Comparison of ENCODE assay signal across 8 cellular contexts in genomic region chr1:22451702-22452400, GRCh38. TPM values are rescaled to one million over a fixed set of nuclear protein-coding genes. Genes with fewer than 3 reads are reported as not detected.
A peak's percentile ranks its signal among the peaks of the same experiment; 100 is the strongest.
DNase-seq lines count a peak whose midpoint lies in the region; ATAC-seq and TF ChIP-seq lines count a peak whose summit lies in the region.

A gene with protein sequence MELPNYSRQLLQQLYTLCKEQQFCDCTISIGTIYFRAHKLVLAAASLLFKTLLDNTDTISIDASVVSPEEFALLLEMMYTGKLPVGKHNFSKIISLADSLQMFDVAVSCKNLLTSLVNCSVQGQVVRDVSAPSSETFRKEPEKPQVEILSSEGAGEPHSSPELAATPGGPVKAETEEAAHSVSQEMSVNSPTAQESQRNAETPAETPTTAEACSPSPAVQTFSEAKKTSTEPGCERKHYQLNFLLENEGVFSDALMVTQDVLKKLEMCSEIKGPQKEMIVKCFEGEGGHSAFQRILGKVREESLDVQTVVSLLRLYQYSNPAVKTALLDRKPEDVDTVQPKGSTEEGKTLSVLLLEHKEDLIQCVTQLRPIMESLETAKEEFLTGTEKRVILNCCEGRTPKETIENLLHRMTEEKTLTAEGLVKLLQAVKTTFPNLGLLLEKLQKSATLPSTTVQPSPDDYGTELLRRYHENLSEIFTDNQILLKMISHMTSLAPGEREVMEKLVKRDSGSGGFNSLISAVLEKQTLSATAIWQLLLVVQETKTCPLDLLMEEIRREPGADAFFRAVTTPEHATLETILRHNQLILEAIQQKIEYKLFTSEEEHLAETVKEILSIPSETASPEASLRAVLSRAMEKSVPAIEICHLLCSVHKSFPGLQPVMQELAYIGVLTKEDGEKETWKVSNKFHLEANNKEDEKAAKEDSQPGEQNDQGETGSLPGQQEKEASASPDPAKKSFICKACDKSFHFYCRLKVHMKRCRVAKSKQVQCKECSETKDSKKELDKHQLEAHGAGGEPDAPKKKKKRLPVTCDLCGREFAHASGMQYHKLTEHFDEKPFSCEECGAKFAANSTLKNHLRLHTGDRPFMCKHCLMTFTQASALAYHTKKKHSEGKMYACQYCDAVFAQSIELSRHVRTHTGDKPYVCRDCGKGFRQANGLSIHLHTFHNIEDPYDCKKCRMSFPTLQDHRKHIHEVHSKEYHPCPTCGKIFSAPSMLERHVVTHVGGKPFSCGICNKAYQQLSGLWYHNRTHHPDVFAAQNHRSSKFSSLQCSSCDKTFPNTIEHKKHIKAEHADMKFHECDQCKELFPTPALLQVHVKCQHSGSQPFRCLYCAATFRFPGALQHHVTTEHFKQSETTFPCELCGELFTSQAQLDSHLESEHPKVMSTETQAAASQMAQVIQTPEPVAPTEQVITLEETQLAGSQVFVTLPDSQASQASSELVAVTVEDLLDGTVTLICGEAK (plus strand): TSS chr1:22451851. CDS start chr1:22489949, 38,098 bp downstream.

- 0 to 1% methylated on average over 56 to 66 of the region's 66 CpGs for WGBS in lower leg skin, 2 donors

- H3K9me3 Mint-ChIP-seq in activated CD4-positive, alpha-beta memory T cell treated with anti-CD3 and anti-CD28 coated beads, Interleukin-2, amount 10 ng/mL, durations not matched to agents 7 days and 5 days: peaks cover 4% of the 10 kb centered on the region

- peaks cover 9% of the 10 kb centered on the region for H3K36me3 Mint-ChIP-seq in activated CD4-positive, alpha-beta memory T cell treated with anti-CD3 and anti-CD28 coated beads, Interleukin-2, amount 10 ng/mL, durations not matched to agents 7 days and 5 days (ENCODE audit: low read depth)

- H3K4me1 Mint-ChIP-seq in activated CD4-positive, alpha-beta memory T cell treated with anti-CD3 and anti-CD28 coated beads, Interleukin-2, amount 10 ng/mL, durations not matched to agents 7 days and 5 days: peaks cover 18% of the 10 kb centered on the region

- peak; percentile 97 for DNase-seq in CD1c-positive myeloid dendritic cell (ENCODE audit: extremely low spot score)
- DNase-seq in NCI-H82 (lab: John Stamatoyannopoulos, UW): peak; percentile 98
- peak; percentile 96 for DNase-seq in activated CD4-positive, alpha-beta memory T cell treated with anti-CD3 and anti-CD28 coated beads, Interleukin-2, amount 10 ng/mL, durations not matched to agents 7 days and 5 days
- peak; percentile 97 for DNase-seq in ecto neural progenitor cell (ENCODE audit: low spot score)
- peak; percentile 95 to 99 for DNase-seq in lower leg skin (ENCODE audit: low spot score in 2 of 2)
- peak; percentile 93 to 94 for DNase-seq in stimulated activated CD4-positive, alpha-beta T cell treated with anti-CD3 and anti-CD28 coated beads, Interleukin-4, amount 100 ng/mL, for 4 hours

- peaks cover 3% of the 10 kb centered on the region for H3K27me3 Mint-ChIP-seq in activated CD4-positive, alpha-beta memory T cell treated with anti-CD3 and anti-CD28 coated beads, Interleukin-2, amount 10 ng/mL, durations not matched to agents 7 days and 5 days

- CTCF ChIA-PET in activated CD4-positive, alpha-beta memory T cell treated with anti-CD3 and anti-CD28 coated beads, Interleukin-2, amount 10 ng/mL, durations not matched to agents 7 days and 5 days (lab: Charles Lee): interaction anchor here (0.6 to 1.3 kb wide), 2 partner anchors 20 to 480 kb away, joined by 3 to 5 read pairs; no protein-coding TSS in a partner anchor

- no peak for TF ChIP-seq CTCF in lower leg skin (IDR thresholded peaks at IDR 0.05)

- intact Hi-C loops in lower leg skin (cut with DNase I; ENCODE audit: low total_unique reads): no loop called here

- H3K4me3 Mint-ChIP-seq in activated CD4-positive, alpha-beta memory T cell treated with anti-CD3 and anti-CD28 coated beads, Interleukin-2, amount 10 ng/mL, durations not matched to agents 7 days and 5 days: peak within 1 kb of the TSS; percentile 91

- TF ChIP-seq POLR2A in lower leg skin (IDR thresholded peaks at IDR 0.05): no peak

- H3K27ac Mint-ChIP-seq in activated CD4-positive, alpha-beta memory T cell treated with anti-CD3 and anti-CD28 coated beads, Interleukin-2, amount 10 ng/mL, durations not matched to agents 7 days and 5 days: peak within 1 kb of the TSS; percentile 79

- ATAC-seq in GM19438 (IDR thresholded peaks at IDR 0.05; ENCODE audit: low read depth, unreplicated experiment) (peak; percentile 72), HG03571 (IDR thresholded peaks at IDR 0.05; ENCODE audit: unreplicated experiment) (peak; percentile 70)

- H3K4me3 ChIP-seq in lower leg skin (ENCODE audit: low read depth, poor library complexity, severe bottlenecking): peak within 1 kb of the TSS; percentile 90

- POLR2A ChIA-PET in activated CD4-positive, alpha-beta memory T cell treated with anti-CD3 and anti-CD28 coated beads, Interleukin-2, amount 10 ng/mL, durations not matched to agents 7 days and 5 days (lab: Charles Lee): interaction anchor here (1.0 to 1.3 kb wide), 2 partner anchors 12 to 427 kb away, joined by 3 to 4 read pairs; no protein-coding TSS in a partner anchor

RNA-seq across cellular contexts. Expression of the gene that starts here (rescaled TPM):
- total RNA-seq in activated CD4-positive, alpha-beta memory T cell treated with anti-CD3 and anti-CD28 coated beads, Interleukin-2, amount 10 ng/mL, durations not matched to agents 7 days and 5 days: 10 to 100 TPM; 15.2 to 15.3 TPM
- total RNA-seq in lower leg skin: 10 to 100 TPM in 3 of 4 donors, 1 to 10 TPM in 1; 7.5 to 13.3 (median 12.4) TPM

Comparison
In these comparisons a context has a peak if more than half of its experiments do, and no peak if none do; other contexts are left out.
1. Peak in every context shown above with its lines: DNase-seq, ATAC-seq and H3K4me3 ChIP-seq.